ENCODE assay signal across 2 cellular contexts in the genomic region with DNA sequence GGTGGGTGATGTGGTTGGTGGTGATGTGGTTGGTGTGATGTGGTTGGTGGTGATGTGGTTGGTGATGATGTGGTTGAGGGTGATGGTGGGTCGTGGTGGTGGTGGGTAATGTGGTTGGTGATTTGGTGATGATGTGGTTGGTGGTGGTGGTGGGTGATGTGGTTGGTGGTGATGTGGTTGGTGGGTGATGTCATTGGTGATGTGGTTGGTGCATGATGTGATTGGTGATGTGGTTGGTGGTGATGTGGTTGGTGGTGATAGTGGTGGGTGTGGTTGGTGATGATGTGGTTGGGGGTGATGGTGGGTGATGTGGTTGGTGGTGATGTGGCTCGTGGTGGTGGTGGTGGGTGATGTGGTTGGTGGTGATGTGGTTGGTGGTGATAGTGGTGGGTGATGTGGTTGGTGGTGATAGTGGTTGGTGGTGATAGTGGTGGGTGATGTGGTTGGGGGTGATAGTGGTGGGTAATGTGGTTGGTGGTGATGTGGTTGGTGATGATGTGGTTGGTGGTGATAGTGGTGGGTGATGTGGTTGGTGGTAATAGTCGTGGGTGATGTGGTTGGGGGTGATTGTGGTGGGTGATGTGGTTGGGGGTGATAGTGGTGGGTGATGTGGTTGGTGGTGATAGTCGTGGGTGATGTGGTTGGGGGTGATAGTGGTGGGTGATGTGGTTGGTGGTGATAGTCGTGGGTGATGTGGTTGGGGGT.
TF ChIP-seq lines count a peak whose summit lies in the region.
"Not testable (repeated sequence)": the region's sequence is repeated elsewhere in the genome, so short reads cannot be mapped to it uniquely, and the experiment has no call there.

No MANE protein-coding gene starts in this region.

TF ChIP-seq in K562, 482 proteins besides CTCF, POLR2A, EP300 and RAD21:
- TF ChIP-seq TSC22D4 (tag; IDR thresholded peaks at IDR 0.05) (0 out of 2 replicates have a peak, but pooled peaks have one; percentile 40), ZBTB1 (CRISPR knock-in tag; IDR thresholded peaks at IDR 0.05; ENCODE audit: borderline replicate concordance, low read depth) (peak; percentile 90)

TF ChIP-seq in HepG2, 621 proteins besides CTCF, POLR2A, EP300 and RAD21:
- TF ChIP-seq CREB1 (IDR thresholded peaks at IDR 0.05) (peak; percentile 84), ATF7 (IDR thresholded peaks at IDR 0.05) (peak; percentile 91)
- not testable (repeated sequence) for TF ChIP-seq CREB1, ATF7 (CRISPR knock-in tag; IDR thresholded peaks at IDR 0.05)
